8 cellular contexts compared by ENCODE assay signal in the genomic region with DNA sequence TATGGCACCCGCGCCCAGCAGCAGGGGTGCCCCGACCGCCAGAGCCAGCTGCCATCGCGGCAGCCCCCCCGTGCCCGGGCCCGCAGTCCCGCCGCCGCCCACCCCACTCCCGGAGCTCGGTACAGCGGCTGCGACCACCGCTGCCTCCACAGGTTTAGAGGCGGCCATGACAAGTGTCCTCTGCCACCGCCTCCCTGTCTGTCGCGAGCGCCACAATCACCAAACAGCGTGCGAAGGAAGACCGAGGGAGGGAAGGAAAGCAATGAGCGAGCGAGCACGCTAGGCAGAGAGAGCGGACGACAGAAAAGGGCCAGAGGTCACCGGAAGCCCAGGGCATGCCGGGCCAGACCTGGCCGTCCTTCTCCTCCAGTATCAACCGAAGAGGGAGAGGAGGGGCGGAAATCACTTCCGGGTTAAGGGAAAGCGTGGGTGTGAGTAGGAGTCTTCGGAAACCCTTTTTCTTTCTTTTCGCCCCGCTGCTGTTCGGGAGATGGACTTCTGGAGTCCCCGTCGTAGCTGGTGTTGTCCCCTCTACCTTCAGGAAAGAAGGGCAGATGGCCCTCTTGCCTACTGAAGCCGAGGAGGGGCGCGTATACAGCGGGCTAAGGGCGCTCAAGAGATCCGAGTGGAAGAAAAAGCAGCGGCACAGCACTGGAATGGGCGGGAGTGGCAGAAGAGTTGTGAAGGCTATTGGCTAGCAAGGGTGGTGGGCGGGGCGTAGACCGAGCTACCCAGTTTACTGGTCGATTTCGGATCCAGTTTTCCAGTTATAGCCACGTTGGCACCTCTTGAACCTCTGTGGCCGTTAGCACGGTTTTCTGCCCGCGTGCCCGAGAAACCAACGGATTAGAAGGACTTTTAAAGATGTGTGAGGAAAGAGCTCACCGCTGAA. TPM values are rescaled to one million over a fixed set of nuclear protein-coding genes. Genes with fewer than 3 reads are reported as not detected.
DNase-seq lines count a peak whose midpoint lies in the region; ATAC-seq and TF ChIP-seq lines count a peak whose summit lies in the region.

A gene with protein sequence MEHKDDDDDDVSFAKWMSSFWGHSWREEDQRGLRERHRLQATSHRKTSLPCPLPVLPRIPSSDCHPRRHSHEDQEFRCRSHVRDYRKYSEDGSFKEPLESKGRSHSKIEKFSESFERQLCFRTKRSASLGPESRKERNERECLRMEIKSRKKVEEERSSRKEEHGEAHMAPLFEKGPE (plus strand): TSS at position 758 of the 892 bp plus-strand sequence. CDS start 28,191 bp downstream, outside the sequence.
A gene (minus strand): TSS at position 308 of the 892 bp plus-strand sequence. CDS start 140 bp downstream, at position 168.

- peak within 1 kb of the TSS; percentile 82 for H3K4me2 ChIP-seq in BLaER1

- peaks cover 5% of the 10 kb centered on the region for H3K9me3 ChIP-seq in BLaER1

- peak within 1 kb of the TSS; percentile 82 for H3K27ac ChIP-seq in BLaER1
- peak within 1 kb of the TSS; percentile 93 for H3K27ac ChIP-seq in coronary artery

- H3K27ac Mint-ChIP-seq in activated CD4-positive, alpha-beta T cell treated with anti-CD3 and anti-CD28 coated beads, Interleukin-2, amount 10 ng/mL, durations not matched to agents 24 days and 14 days = peak within 1 kb of the TSS; percentile 98

- TF ChIP-seq CTCF in coronary artery (IDR thresholded peaks at IDR 0.05) = no peak

- intact Hi-C loops in activated CD4-positive, alpha-beta T cell treated with anti-CD3 and anti-CD28 coated beads, Interleukin-2, amount 10 ng/mL, durations not matched to agents 24 days and 14 days (cut with micrococcal nuclease) = loop anchor here (1.0 to 10.0 kb wide), 12 partner anchors 67 to 1276 kb away; a partner anchor contains a TSS
- intact Hi-C loops in left colon (cut with DNase I, micrococcal nuclease) = no loop called here

- peak within 1 kb of the TSS; percentile 93 for H3K4me3 Mint-ChIP-seq in activated CD4-positive, alpha-beta T cell treated with anti-CD3 and anti-CD28 coated beads, Interleukin-2, amount 10 ng/mL, durations not matched to agents 24 days and 14 days

- H3K9me3 Mint-ChIP-seq in activated CD4-positive, alpha-beta T cell treated with anti-CD3 and anti-CD28 coated beads, Interleukin-2, amount 10 ng/mL, durations not matched to agents 24 days and 14 days = peaks cover 4% of the 10 kb centered on the region

- H3K27me3 Mint-ChIP-seq in activated CD4-positive, alpha-beta T cell treated with anti-CD3 and anti-CD28 coated beads, Interleukin-2, amount 10 ng/mL, durations not matched to agents 24 days and 14 days = no peaks in the 10 kb centered on the region

- peaks cover 17% of the 10 kb centered on the region for H3K36me3 Mint-ChIP-seq in activated CD4-positive, alpha-beta T cell treated with anti-CD3 and anti-CD28 coated beads, Interleukin-2, amount 10 ng/mL, durations not matched to agents 24 days and 14 days (ENCODE audit: low read depth)

- no peaks in the 10 kb centered on the region for H3K27me3 ChIP-seq in BLaER1

- ATAC-seq in GM19328 (IDR thresholded peaks at IDR 0.05; ENCODE audit: unreplicated experiment) (peak; percentile 89), HG03469 (IDR thresholded peaks at IDR 0.05; ENCODE audit: unreplicated experiment) (peak; percentile 81), left colon (peak; percentile 96)

- H3K9ac ChIP-seq in BLaER1 = peak within 1 kb of the TSS; percentile 91

- H3K4me3 ChIP-seq in BLaER1 (peak within 1 kb of the TSS; percentile 95), coronary artery (peak within 1 kb of the TSS; percentile 95)

- peaks cover 49% of the 10 kb centered on the region for H3K4me1 ChIP-seq in BLaER1

- peaks cover 47% of the 10 kb centered on the region for H4K20me1 ChIP-seq in BLaER1

- peaks cover 36% of the 10 kb centered on the region for H3K4me1 Mint-ChIP-seq in activated CD4-positive, alpha-beta T cell treated with anti-CD3 and anti-CD28 coated beads, Interleukin-2, amount 10 ng/mL, durations not matched to agents 24 days and 14 days

- DNase-seq in NCI-H526 (lab: John Stamatoyannopoulos, UW) (peak; percentile 97 to 98), coronary artery (ENCODE audit: low spot score) (peak; percentile 97), left colon (peak; percentile 98 to 100)
- peak; percentile 98 for DNase-seq in activated CD4-positive, alpha-beta T cell treated with anti-CD3 and anti-CD28 coated beads, Interleukin-2, amount 10 ng/mL, durations not matched to agents 24 days and 14 days
- DNase-seq in stimulated activated CD4-positive, alpha-beta T cell treated with anti-CD3 and anti-CD28 coated beads, Interleukin-1b, Interleukin-23, amount 100 ng/mL, for 4 hours (ENCODE audit: low read depth in 2 of 2) = peak; percentile 89 to 94

- H3K36me3 ChIP-seq in BLaER1 = peaks cover 10% of the 10 kb centered on the region; the same call in 1 of the 2 replicates

RNA-seq across cellular contexts. Expression of the first gene that starts in this region (rescaled TPM):
- total RNA-seq in activated CD4-positive, alpha-beta T cell treated with anti-CD3 and anti-CD28 coated beads, Interleukin-2, amount 10 ng/mL, durations not matched to agents 24 days and 14 days = 2.1 and 2.6 TPM in 2 replicates
- 1 to 10 TPM; 1.0 to 1.1 TPM for total RNA-seq in left colon

RNA-seq across cellular contexts. Expression of the second gene that starts in this region (rescaled TPM):
- 57.4 and 61.5 TPM in 2 replicates for total RNA-seq in activated CD4-positive, alpha-beta T cell treated with anti-CD3 and anti-CD28 coated beads, Interleukin-2, amount 10 ng/mL, durations not matched to agents 24 days and 14 days
- 10 to 100 TPM; 38.0 to 45.3 TPM for total RNA-seq in left colon

Comparison
In these comparisons a context has a peak if more than half of its experiments do, and no peak if none do; other contexts are left out.
1. Peak in every context shown above with its lines: DNase-seq, ATAC-seq, H3K4me3 ChIP-seq and H3K27ac ChIP-seq.